16 cellular contexts compared by ENCODE assay signal in the genomic region with DNA sequence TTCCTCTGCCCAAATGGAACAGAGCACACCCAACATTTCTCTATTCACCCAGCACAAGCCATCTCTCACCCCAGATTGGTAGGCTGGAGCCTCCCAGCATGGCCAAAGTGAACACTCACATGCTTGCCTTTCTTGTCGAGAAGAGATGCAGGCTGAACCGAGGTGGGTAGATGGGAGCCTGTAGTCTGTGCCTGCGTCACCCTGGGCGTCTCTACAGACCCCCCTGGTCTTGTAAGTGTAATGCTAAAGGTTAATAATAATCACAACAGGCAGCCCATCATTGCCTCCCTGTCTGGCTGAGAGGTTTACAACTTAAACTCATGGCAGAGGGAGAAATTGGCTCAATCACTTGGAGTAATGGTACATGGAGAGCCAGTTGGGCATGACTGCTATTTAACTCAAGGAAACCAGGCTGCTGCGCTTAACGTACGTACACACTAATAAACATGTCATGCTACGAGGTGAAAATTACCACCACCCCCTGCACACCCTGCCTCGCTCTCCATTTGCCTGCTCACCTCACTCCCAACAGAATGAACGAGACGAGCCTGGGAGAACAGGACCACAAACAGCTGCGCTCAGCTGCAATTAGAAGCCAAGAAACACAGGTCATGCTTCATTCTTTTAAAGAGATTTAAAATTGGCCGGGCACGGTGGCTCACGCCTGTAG. TPM values are rescaled to one million over a fixed set of nuclear protein-coding genes. Genes with fewer than 3 reads are reported as not detected.
"Had no signal": no experiment of that assay in that cellular context is flagged by ENCODE, and none has a peak within 500 bp of the region (broad histone marks: within the 10 kb centered on the region; RNA-seq: fewer than 3 reads in every experiment).

No MANE protein-coding gene starts in this region.

- H3K4me3 Mint-ChIP-seq: immature natural killer cell; naive thymus-derived CD8-positive, alpha-beta T cell had no signal

- ATAC-seq: esophagus mucosa; left cardiac atrium; left ventricle myocardium superior; naive thymus-derived CD8-positive, alpha-beta T cell; upper lobe of right lung had no signal

- DNase-seq: effector memory CD4-positive, alpha-beta T cell; immature natural killer cell; kidney; left cardiac atrium; left ventricle myocardium superior; naive thymus-derived CD8-positive, alpha-beta T cell; stimulated activated CD4-positive, alpha-beta T cell treated with anti-CD3 and anti-CD28 coated beads, Interleukin-2, amount 100 ng/mL, for 48 hours; stimulated activated naive CD4-positive, alpha-beta T cell treated with Interleukin-2 at 50 U/mL for 16 hours; tibial artery; upper lobe of right lung had no signal

- H3K4me1 ChIP-seq: parathyroid adenoma, right atrium auricular region, upper lobe of right lung had no signal

- H3K4me1 Mint-ChIP-seq: naive thymus-derived CD8-positive, alpha-beta T cell had no signal

- H3K9me3 Mint-ChIP-seq: immature natural killer cell; naive thymus-derived CD8-positive, alpha-beta T cell had no signal

- H3K27ac ChIP-seq: parathyroid adenoma, right atrium auricular region, tibial artery, upper lobe of right lung had no signal

- H3K27ac Mint-ChIP-seq: immature natural killer cell had no signal

- H3K9me3 ChIP-seq: right atrium auricular region, tibial artery, upper lobe of right lung had no signal

- H3K4me3 ChIP-seq: lung, right atrium auricular region, smooth muscle cell, tibial artery, upper lobe of right lung had no signal

- H3K36me3 ChIP-seq: right atrium auricular region, tibial artery, upper lobe of right lung had no signal

- H3K36me3 Mint-ChIP-seq: immature natural killer cell; naive thymus-derived CD8-positive, alpha-beta T cell had no signal

- H3K27me3 ChIP-seq: right atrium auricular region, tibial artery, upper lobe of right lung had no signal

RNA-seq across cellular contexts. Expression of a gene that starts 9.1 kb away (rescaled TPM):
- total RNA-seq: fibroblast of lung, smooth muscle cell had no signal
- polyA plus RNA-seq: fibroblast of lung, smooth muscle cell had no signal
